Comparison of ENCODE assay signal across 1 cellular context in genomic region chr3:48756640-48757039, GRCh38.
A peak's percentile ranks its signal among the peaks of the same experiment; 100 is the strongest.
TF ChIP-seq lines count a peak whose summit lies in the region.

No MANE protein-coding gene starts in this region.

TF ChIP-seq in HepG2, 621 proteins besides CTCF, POLR2A, EP300 and RAD21:
- TF ChIP-seq ATF2 (CRISPR knock-in tag; IDR thresholded peaks at IDR 0.05) (no peak), HNRNPL (IDR thresholded peaks at IDR 0.05; ENCODE audit: low read depth, low read length) (0 out of 2 replicates have a peak, but pooled peaks have one; percentile 32), FOSL2 (CRISPR knock-in tag; IDR thresholded peaks at IDR 0.05) (0 out of 2 replicates have a peak, but pooled peaks have one; percentile 6), TP53 (CRISPR knock-in tag; conservative IDR thresholded peaks at IDR 0.05) (no peak), XRCC5 (optimal IDR thresholded peaks at IDR 0.05; ENCODE audit: low read length) (peak; percentile 23), ZNF709 (CRISPR knock-in tag; IDR thresholded peaks at IDR 0.05) (no peak), HMG20A (CRISPR knock-in tag; IDR thresholded peaks at IDR 0.05; ENCODE audit: borderline replicate concordance) (no peak), ATAD3A (CRISPR knock-in tag; IDR thresholded peaks at IDR 0.05) (no peak)
